In the genomic region with DNA sequence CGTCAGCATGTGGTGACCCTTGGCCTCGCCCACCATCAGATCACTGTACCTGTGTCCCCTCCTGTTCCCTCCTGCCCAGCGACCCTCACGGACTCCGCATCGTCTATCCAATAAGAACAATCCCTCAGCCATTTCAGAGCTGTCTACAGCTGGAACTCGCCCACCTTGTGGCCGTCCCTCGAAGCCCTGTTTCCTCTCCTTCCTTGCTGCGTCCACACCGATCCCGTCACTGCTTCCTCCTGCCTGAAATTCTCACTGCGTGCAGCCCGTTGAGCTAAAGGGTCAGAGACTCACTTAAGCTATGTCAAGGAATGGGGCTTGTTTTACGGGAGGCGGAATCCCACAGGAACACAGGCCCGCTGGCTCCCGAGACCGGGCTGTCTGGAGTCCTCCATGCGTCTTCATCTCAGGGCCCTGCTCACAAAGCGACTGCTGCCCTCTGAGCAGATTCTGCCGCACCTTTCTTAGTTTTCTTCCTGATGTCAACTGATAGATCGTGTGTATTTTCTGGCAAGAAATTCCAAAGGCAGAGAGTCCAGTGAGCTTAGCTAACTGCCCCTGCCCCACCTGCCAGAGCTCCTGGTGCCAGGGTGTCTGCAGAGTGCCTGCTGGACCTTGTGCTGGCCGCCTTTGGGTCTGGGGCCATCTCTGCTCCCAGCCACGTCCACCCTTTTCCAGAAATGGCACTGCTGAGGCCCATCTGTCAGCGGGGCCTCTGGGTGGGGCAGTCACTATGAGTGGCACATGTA, we compare ENCODE assay signal across 2 cellular contexts.
TF ChIP-seq lines count a peak whose summit lies in the region.

No MANE protein-coding gene starts in this region.

TF ChIP-seq in SK-N-SH, 30 proteins besides CTCF, POLR2A, EP300 and RAD21 (continued from another document):
- TF ChIP-seq NFIC (IDR thresholded peaks at IDR 0.05; ENCODE audit: borderline replicate concordance) (no peak), GABPA (IDR thresholded peaks at IDR 0.05; ENCODE audit: low read depth) (no peak), ELF1 (IDR thresholded peaks at IDR 0.05) (no peak), MXI1 (IDR thresholded peaks at IDR 0.05; ENCODE audit: low read depth, low read length) (no peak)

TF ChIP-seq in SK-N-SH treated with all-trans-retinoic acid at 6 μM for 48 hours, 23 proteins besides CTCF, POLR2A, EP300 and RAD21 (continued from another document):
- TF ChIP-seq, protein P1, sequence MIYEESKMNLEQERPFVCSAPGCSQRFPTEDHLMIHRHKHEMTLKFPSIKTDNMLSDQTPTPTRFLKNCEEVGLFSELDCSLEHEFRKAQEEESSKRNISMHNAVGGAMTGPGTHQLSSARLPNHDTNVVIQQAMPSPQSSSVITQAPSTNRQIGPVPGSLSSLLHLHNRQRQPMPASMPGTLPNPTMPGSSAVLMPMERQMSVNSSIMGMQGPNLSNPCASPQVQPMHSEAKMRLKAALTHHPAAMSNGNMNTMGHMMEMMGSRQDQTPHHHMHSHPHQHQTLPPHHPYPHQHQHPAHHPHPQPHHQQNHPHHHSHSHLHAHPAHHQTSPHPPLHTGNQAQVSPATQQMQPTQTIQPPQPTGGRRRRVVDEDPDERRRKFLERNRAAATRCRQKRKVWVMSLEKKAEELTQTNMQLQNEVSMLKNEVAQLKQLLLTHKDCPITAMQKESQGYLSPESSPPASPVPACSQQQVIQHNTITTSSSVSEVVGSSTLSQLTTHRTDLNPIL (CRISPR knock-in tag; IDR thresholded peaks at IDR 0.05; ENCODE audit: low read depth): no peak
- TF ChIP-seq, protein P2, sequence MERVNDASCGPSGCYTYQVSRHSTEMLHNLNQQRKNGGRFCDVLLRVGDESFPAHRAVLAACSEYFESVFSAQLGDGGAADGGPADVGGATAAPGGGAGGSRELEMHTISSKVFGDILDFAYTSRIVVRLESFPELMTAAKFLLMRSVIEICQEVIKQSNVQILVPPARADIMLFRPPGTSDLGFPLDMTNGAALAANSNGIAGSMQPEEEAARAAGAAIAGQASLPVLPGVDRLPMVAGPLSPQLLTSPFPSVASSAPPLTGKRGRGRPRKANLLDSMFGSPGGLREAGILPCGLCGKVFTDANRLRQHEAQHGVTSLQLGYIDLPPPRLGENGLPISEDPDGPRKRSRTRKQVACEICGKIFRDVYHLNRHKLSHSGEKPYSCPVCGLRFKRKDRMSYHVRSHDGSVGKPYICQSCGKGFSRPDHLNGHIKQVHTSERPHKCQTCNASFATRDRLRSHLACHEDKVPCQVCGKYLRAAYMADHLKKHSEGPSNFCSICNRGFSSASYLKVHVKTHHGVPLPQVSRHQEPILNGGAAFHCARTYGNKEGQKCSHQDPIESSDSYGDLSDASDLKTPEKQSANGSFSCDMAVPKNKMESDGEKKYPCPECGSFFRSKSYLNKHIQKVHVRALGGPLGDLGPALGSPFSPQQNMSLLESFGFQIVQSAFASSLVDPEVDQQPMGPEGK (CRISPR knock-in tag; IDR thresholded peaks at IDR 0.05; ENCODE audit: borderline replicate concordance): no peak
- TF ChIP-seq, protein P3, sequence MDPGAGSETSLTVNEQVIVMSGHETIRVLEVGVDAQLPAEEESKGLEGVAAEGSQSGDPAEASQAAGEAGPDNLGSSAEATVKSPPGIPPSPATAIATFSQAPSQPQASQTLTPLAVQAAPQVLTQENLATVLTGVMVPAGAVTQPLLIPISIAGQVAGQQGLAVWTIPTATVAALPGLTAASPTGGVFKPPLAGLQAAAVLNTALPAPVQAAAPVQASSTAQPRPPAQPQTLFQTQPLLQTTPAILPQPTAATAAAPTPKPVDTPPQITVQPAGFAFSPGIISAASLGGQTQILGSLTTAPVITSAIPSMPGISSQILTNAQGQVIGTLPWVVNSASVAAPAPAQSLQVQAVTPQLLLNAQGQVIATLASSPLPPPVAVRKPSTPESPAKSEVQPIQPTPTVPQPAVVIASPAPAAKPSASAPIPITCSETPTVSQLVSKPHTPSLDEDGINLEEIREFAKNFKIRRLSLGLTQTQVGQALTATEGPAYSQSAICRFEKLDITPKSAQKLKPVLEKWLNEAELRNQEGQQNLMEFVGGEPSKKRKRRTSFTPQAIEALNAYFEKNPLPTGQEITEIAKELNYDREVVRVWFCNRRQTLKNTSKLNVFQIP (CRISPR knock-in tag; IDR thresholded peaks at IDR 0.05; ENCODE audit: borderline replicate concordance, low read depth): no peak
- TF ChIP-seq OSR1 (CRISPR knock-in tag; IDR thresholded peaks at IDR 0.05) (no peak), TCF4 (CRISPR knock-in tag; IDR thresholded peaks at IDR 0.05; ENCODE audit: borderline replicate concordance) (no peak), BACH2 (CRISPR knock-in tag; IDR thresholded peaks at IDR 0.05; ENCODE audit: borderline replicate concordance) (no peak), ZFP3 (CRISPR knock-in tag; IDR thresholded peaks at IDR 0.05) (no peak), CSDC2 (CRISPR knock-in tag; IDR thresholded peaks at IDR 0.05) (no peak), ESRRG (CRISPR knock-in tag; IDR thresholded peaks at IDR 0.05) (no peak), SNAI2 (CRISPR knock-in tag; IDR thresholded peaks at IDR 0.05) (no peak), ZC3H10 (CRISPR knock-in tag; IDR thresholded peaks at IDR 0.05) (no peak), ISL1 (CRISPR knock-in tag; IDR thresholded peaks at IDR 0.05) (no peak), ZNF70 (CRISPR knock-in tag; IDR thresholded peaks at IDR 0.05) (no peak)
- TF ChIP-seq, protein P4, sequence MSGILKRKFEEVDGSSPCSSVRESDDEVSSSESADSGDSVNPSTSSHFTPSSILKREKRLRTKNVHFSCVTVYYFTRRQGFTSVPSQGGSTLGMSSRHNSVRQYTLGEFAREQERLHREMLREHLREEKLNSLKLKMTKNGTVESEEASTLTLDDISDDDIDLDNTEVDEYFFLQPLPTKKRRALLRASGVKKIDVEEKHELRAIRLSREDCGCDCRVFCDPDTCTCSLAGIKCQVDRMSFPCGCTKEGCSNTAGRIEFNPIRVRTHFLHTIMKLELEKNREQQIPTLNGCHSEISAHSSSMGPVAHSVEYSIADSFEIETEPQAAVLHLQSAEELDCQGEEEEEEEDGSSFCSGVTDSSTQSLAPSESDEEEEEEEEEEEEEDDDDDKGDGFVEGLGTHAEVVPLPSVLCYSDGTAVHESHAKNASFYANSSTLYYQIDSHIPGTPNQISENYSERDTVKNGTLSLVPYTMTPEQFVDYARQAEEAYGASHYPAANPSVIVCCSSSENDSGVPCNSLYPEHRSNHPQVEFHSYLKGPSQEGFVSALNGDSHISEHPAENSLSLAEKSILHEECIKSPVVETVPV (CRISPR knock-in tag; IDR thresholded peaks at IDR 0.05): no peak
- TF ChIP-seq, protein P5, sequence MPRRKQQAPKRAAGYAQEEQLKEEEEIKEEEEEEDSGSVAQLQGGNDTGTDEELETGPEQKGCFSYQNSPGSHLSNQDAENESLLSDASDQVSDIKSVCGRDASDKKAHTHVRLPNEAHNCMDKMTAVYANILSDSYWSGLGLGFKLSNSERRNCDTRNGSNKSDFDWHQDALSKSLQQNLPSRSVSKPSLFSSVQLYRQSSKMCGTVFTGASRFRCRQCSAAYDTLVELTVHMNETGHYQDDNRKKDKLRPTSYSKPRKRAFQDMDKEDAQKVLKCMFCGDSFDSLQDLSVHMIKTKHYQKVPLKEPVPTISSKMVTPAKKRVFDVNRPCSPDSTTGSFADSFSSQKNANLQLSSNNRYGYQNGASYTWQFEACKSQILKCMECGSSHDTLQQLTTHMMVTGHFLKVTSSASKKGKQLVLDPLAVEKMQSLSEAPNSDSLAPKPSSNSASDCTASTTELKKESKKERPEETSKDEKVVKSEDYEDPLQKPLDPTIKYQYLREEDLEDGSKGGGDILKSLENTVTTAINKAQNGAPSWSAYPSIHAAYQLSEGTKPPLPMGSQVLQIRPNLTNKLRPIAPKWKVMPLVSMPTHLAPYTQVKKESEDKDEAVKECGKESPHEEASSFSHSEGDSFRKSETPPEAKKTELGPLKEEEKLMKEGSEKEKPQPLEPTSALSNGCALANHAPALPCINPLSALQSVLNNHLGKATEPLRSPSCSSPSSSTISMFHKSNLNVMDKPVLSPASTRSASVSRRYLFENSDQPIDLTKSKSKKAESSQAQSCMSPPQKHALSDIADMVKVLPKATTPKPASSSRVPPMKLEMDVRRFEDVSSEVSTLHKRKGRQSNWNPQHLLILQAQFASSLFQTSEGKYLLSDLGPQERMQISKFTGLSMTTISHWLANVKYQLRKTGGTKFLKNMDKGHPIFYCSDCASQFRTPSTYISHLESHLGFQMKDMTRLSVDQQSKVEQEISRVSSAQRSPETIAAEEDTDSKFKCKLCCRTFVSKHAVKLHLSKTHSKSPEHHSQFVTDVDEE (CRISPR knock-in tag; IDR thresholded peaks at IDR 0.05): no peak
